ENCODE assay signal across 15 cellular contexts in genomic region chr10:121614746-121615145, GRCh38. TPM values are rescaled to one million over a fixed set of nuclear protein-coding genes. Genes with fewer than 3 reads are reported as not detected.
DNase-seq lines count a peak whose midpoint lies in the region; ATAC-seq and TF ChIP-seq lines count a peak whose summit lies in the region.
"Had no signal": no experiment of that assay in that cellular context is flagged by ENCODE, and none has a peak within 500 bp of the region (broad histone marks: within the 10 kb centered on the region; RNA-seq: fewer than 3 reads in every experiment).

No MANE protein-coding gene starts in this region.

- no peak for TF ChIP-seq POLR2A in esophagus muscularis mucosa (IDR thresholded peaks at IDR 0.05; ENCODE audit: low read depth)

- intact Hi-C loops in cardiac septum (cut with DNase I) = no loop called here
- intact Hi-C loops in sciatic nerve (cut with DNase I) = no loop called here
- intact Hi-C loops in CD14-positive monocyte (cut with micrococcal nuclease) = no loop called here
- intact Hi-C loops in esophagus muscularis mucosa (cut with DNase I) = loop anchor here (5.0 kb wide), 1 partner anchor 118 kb away; no protein-coding TSS in a partner anchor

- H3K9me3 ChIP-seq in right atrium auricular region (peaks cover 0 to 9% of the 10 kb centered on the region in 2 donors), esophagus muscularis mucosa (no peaks in the 10 kb centered on the region)
- H3K9me3 ChIP-seq: HAP-1 had no signal

- no peak overlapping the region for H3K4me3 ChIP-seq in right atrium auricular region
- H3K4me3 ChIP-seq in esophagus muscularis mucosa = no peak overlapping the region
- H3K4me3 ChIP-seq: GM12878, HAP-1 had no signal

- peak; percentile 60 for DNase-seq in cardiac septum (ENCODE audit: low spot score)
- no peak for DNase-seq in right atrium auricular region (ENCODE audit: low spot score)
- DNase-seq in sciatic nerve (ENCODE audit: low spot score) = no peak
- DNase-seq in CD14-positive monocyte (ENCODE audit: low spot score) = no peak
- no peak for DNase-seq in esophagus muscularis mucosa (ENCODE audit: extremely low spot score)
- no peak for DNase-seq in LoVo (ENCODE audit: low spot score)
- DNase-seq: Caco-2; CD8-positive, alpha-beta memory T cell; DMS53 had no signal

- TF ChIP-seq EP300 in esophagus muscularis mucosa (IDR thresholded peaks at IDR 0.05) = no peak

- 82% methylated on average over 5 of the region's 5 CpGs for WGBS in esophagus muscularis mucosa

- H3K27me3 Mint-ChIP-seq in nephron (ENCODE audit: low read depth) (peaks cover 57% of the 10 kb centered on the region), CD14-positive monocyte (ENCODE audit: low read depth in 3 of 3) (peaks cover 0 to 5% (median 4%) of the 10 kb centered on the region in 3 donors)

- H3K27me3 ChIP-seq in right atrium auricular region = no peaks in the 10 kb centered on the region
- no peaks in the 10 kb centered on the region for H3K27me3 ChIP-seq in esophagus muscularis mucosa

- H3K9me3 Mint-ChIP-seq in nephron (peaks cover 9% of the 10 kb centered on the region), CD14-positive monocyte (peaks cover 0 to 17% (median 3%) of the 10 kb centered on the region in 7 donors)

- TF ChIP-seq CTCF in right atrium auricular region (IDR thresholded peaks at IDR 0.05) (no peak), nephron (IDR thresholded peaks at IDR 0.05; ENCODE audit: unreplicated experiment in 3 of 3) (no peak), CD14-positive monocyte (IDR thresholded peaks at IDR 0.05) (no peak), esophagus muscularis mucosa (IDR thresholded peaks at IDR 0.05) (no peak)

- peak; percentile 22 for ATAC-seq in sciatic nerve
- no peak for ATAC-seq in HG02678 (IDR thresholded peaks at IDR 0.05; ENCODE audit: unreplicated experiment)
- ATAC-seq: GM12878 had no signal

- no peaks in the 10 kb centered on the region for H3K36me3 Mint-ChIP-seq in nephron (ENCODE audit: low read depth)
- H3K36me3 Mint-ChIP-seq in CD14-positive monocyte = no peaks in the 10 kb centered on the region

- H3K4me1 Mint-ChIP-seq in nephron = peaks cover 17% of the 10 kb centered on the region
- H3K4me1 Mint-ChIP-seq in CD14-positive monocyte = no peaks in the 10 kb centered on the region
- H3K4me1 Mint-ChIP-seq: CD8-positive, alpha-beta memory T cell had no signal

- H3K4me3 Mint-ChIP-seq in nephron (no peak overlapping the region), CD14-positive monocyte (no peak overlapping the region)
- H3K4me3 Mint-ChIP-seq: CD8-positive, alpha-beta memory T cell had no signal

- no peaks in the 10 kb centered on the region for H3K4me1 ChIP-seq in right atrium auricular region
- H3K4me1 ChIP-seq in esophagus muscularis mucosa = peaks cover 0 to 13% (median 4%) of the 10 kb centered on the region in 4 donors
- H3K4me1 ChIP-seq: HAP-1 had no signal

- H3K27ac ChIP-seq in right atrium auricular region = no peak overlapping the region
- H3K27ac ChIP-seq in esophagus muscularis mucosa (replicated peaks in 1 of 4) = no peak overlapping the region
- H3K27ac ChIP-seq: 22Rv1, HL-60 had no signal

- H3K36me3 ChIP-seq in right atrium auricular region = no peaks in the 10 kb centered on the region
- no peaks in the 10 kb centered on the region for H3K36me3 ChIP-seq in esophagus muscularis mucosa
- H3K36me3 ChIP-seq: HAP-1 had no signal

- H3K27ac Mint-ChIP-seq in nephron (peak overlapping the region; percentile 79 to 84 (median 81)), CD14-positive monocyte (no peak overlapping the region)
- H3K27ac Mint-ChIP-seq: CD8-positive, alpha-beta memory T cell had no signal

RNA-seq across cellular contexts. Expression of gene FGFR2, which starts 16.5 kb away (rescaled TPM):
- 0.19 TPM for total RNA-seq in cardiac septum
- 10 to 100 TPM in 1 of 2 donors, 1 to 10 TPM in 1; 2.8 to 19.0 TPM for total RNA-seq in right atrium auricular region
- 10.8 TPM for total RNA-seq in sciatic nerve
- polyA plus RNA-seq in CD14-positive monocyte = not detected
- 10 to 100 TPM; 58.6 to 74.0 (median 60.5) TPM for total RNA-seq in esophagus muscularis mucosa

Comparison
In these comparisons a context has a peak if more than half of its experiments do, and no peak if none do; other contexts are left out.
1. H3K27ac Mint-ChIP-seq: peak in nephron (3 of 3); none in CD14-positive monocyte (0 of 7).